8 cellular contexts compared by ENCODE assay signal in genomic region chr1:61742620-61743431, GRCh38. TPM values are rescaled to one million over a fixed set of nuclear protein-coding genes. Genes with fewer than 3 reads are reported as not detected.
DNase-seq lines count a peak whose midpoint lies in the region; ATAC-seq, FAIRE-seq and TF ChIP-seq lines count a peak whose summit lies in the region.

No MANE protein-coding gene starts in this region.

- H3K4me1 Mint-ChIP-seq in brain: peaks cover 34% of the 10 kb centered on the region

- H3K4me3 Mint-ChIP-seq in brain: peak overlapping the region; percentile 73 to 85 (median 83)

- no peak overlapping the region for H3K27ac ChIP-seq in iPS DF 6.9 (ENCODE audit: low read length)

- H3K9me3 Mint-ChIP-seq in brain: no peaks in the 10 kb centered on the region

- no peaks in the 10 kb centered on the region for H3K36me3 ChIP-seq in iPS DF 6.9 (ENCODE audit: control insufficient read depth, insufficient read depth, low read length)

- peak overlapping the region; percentile 93 for H3K4me3 ChIP-seq in iPS DF 6.9 (ENCODE audit: low read length)

- peak; percentile 71 for ATAC-seq in HG02678 (IDR thresholded peaks at IDR 0.05; ENCODE audit: unreplicated experiment)

- peaks cover 4% of the 10 kb centered on the region for H3K27me3 Mint-ChIP-seq in brain

- no peak for FAIRE-seq in GM12892 (lab: Jason Lieb, UNC)

- WGBS in iPS DF 6.9 (ENCODE audit: insufficient coverage, insufficient read length): no CpG with 5 or more reads among the region's 74 CpGs

- TF ChIP-seq CTCF in brain (conservative IDR thresholded peaks at IDR 0.05): no peak

- no peak for TF ChIP-seq POLR2A in GM12892 (IDR thresholded peaks at IDR 0.05; ENCODE audit: low read depth, low read length)

- no peaks in the 10 kb centered on the region for H3K36me3 Mint-ChIP-seq in brain

- no peaks in the 10 kb centered on the region for H3K9me3 ChIP-seq in iPS DF 6.9 (ENCODE audit: control insufficient read depth, insufficient read depth, low read length)

- H3K4me1 ChIP-seq in iPS DF 6.9 (ENCODE audit: control insufficient read depth, insufficient read depth, low read length): peaks cover 3% of the 10 kb centered on the region; the same call in 1 of the 2 replicates

- peak overlapping the region; percentile 59 to 93 (median 89) for H3K27ac Mint-ChIP-seq in brain

- no peaks in the 10 kb centered on the region for H3K27me3 ChIP-seq in iPS DF 6.9 (ENCODE audit: control insufficient read depth, insufficient read depth, low read length)

- DNase-seq in A172 (ENCODE audit: low spot score) (peak; percentile 21), GM12892 (ENCODE audit: insufficient read length) (peak; percentile 47), NCI-H2227 (lab: John Stamatoyannopoulos, UW; ENCODE audit: unreplicated experiment) (peak; percentile 76), iPS DF 6.9 (ENCODE audit: low read depth, low spot score) (no peak), renal cortical epithelial cell (ENCODE audit: low read depth) (peak; percentile 67)
- DNase-seq in activated effector memory CD4-positive, alpha-beta T cell treated with anti-CD3 and anti-CD28 coated beads, Interleukin-2, amount 50 U/mL, for 16 hours: no peak

RNA-seq across cellular contexts. Expression of gene PATJ, which starts 0.5 kb away (rescaled TPM):
- total RNA-seq in A172 (2014; rRNA removed; shearing (Covaris generic)): 10.3 and 11.8 TPM in 2 replicates
- polyA plus RNA-seq in GM12892 (2012; ENCODE audit: missing spikeins): 3.6 TPM
- 6.9 TPM for polyA plus RNA-seq in brain (ENCODE audit: insufficient read depth, low read depth, low replicate concordance)
- 61.0 and 124 TPM in 2 replicates for total RNA-seq in renal cortical epithelial cell

RNA-seq across cellular contexts. Expression of gene TM2D1, which starts 17.9 kb away (rescaled TPM):
- 63.0 and 79.6 TPM in 2 replicates for total RNA-seq in A172 (2014; rRNA removed; shearing (Covaris generic))
- 40.0 TPM for polyA plus RNA-seq in GM12892 (2012; ENCODE audit: missing spikeins)
- 43.4 TPM for polyA plus RNA-seq in brain (ENCODE audit: insufficient read depth, low read depth, low replicate concordance)
- total RNA-seq in renal cortical epithelial cell: 72.9 and 93.4 TPM in 2 replicates

Comparison
In these comparisons a context has a peak if more than half of its experiments do, and no peak if none do; other contexts are left out.
1. DNase-seq: peak in A172 (single experiment), GM12892 (single experiment), NCI-H2227 (single experiment) and renal cortical epithelial cell (single experiment); none in iPS DF 6.9 (single experiment) and activated effector memory CD4-positive, alpha-beta T cell treated with anti-CD3 and anti-CD28 coated beads, Interleukin-2, amount 50 U/mL, for 16 hours (single experiment).